11 cellular contexts compared by ENCODE assay signal in genomic region chr10:119290301-119291036, GRCh38.
DNase-seq lines count a peak whose midpoint lies in the region; ATAC-seq and TF ChIP-seq lines count a peak whose summit lies in the region.
"Had no signal": no experiment of that assay in that cellular context is flagged by ENCODE, and none has a peak within 500 bp of the region (broad histone marks: within the 10 kb centered on the region; RNA-seq: fewer than 3 reads in every experiment).

No MANE protein-coding gene starts in this region.

- intact Hi-C loops in A673 (cut with micrococcal nuclease; ENCODE audit: unreplicated experiment): no loop called here

- CTCF ChIA-PET in A673 (lab: Charles Lee): interaction anchor here (0.7 kb wide), 1 partner anchor 20 kb away, joined by 10 read pairs; no protein-coding TSS in a partner anchor

- H3K4me1 Mint-ChIP-seq in activated T-cell treated with anti-CD3 and anti-CD28 coated beads, Interleukin-2, amount 50 U/mL, for 4 hours (ENCODE audit: low read depth): peaks cover 70% of the 10 kb centered on the region

- H3K36me3 Mint-ChIP-seq in activated T-cell treated with anti-CD3 and anti-CD28 coated beads, Interleukin-2, amount 50 U/mL, for 4 hours (ENCODE audit: insufficient read depth): peaks cover under 1% of the 10 kb centered on the region

- DNase-seq in A673 (ENCODE audit: low spot score) (no peak), GM10266 (ENCODE audit: extremely low spot score) (no peak), cerebellar cortex (ENCODE audit: low spot score) (peak; percentile 24), mesendoderm (peak; percentile 65), ureter (ENCODE audit: low spot score) (no peak)
- DNase-seq in activated T-cell treated with anti-CD3 and anti-CD28 coated beads, Interleukin-2, amount 50 U/mL, for 4 hours: no peak
- DNase-seq: activated CD8-positive, alpha-beta memory T cell treated with anti-CD3 and anti-CD28 coated beads, Interleukin-2, amount 50 U/mL, for 48 hours; PC-3; stimulated activated CD4-positive, alpha-beta T cell treated with anti-CD3 and anti-CD28 coated beads, Interleukin-4, amount 100 ng/mL, for 4 hours had no signal

- H3K4me2 ChIP-seq in mesendoderm (ENCODE audit: low read length): no peak overlapping the region

- H3K27ac ChIP-seq in A673 (ENCODE audit: low read depth, low read length, poor library complexity, severe bottlenecking) (no peak overlapping the region), mesendoderm (ENCODE audit: low read depth, low read length) (no peak overlapping the region)

- H2BK5ac ChIP-seq in mesendoderm (ENCODE audit: low read length): no peak overlapping the region

- H2BK120ac ChIP-seq in mesendoderm (ENCODE audit: low read depth, low read length): no peak overlapping the region

- no peak overlapping the region for H3K18ac ChIP-seq in mesendoderm (ENCODE audit: low read length)

- no peak overlapping the region for H3K4me3 ChIP-seq in A673 (ENCODE audit: low read depth, low read length, poor library complexity, severe bottlenecking)
- H3K4me3 ChIP-seq in mesendoderm (ENCODE audit: low read length): no peak overlapping the region

- no peak overlapping the region for H2AK5ac ChIP-seq in mesendoderm (ENCODE audit: low read length)

- ATAC-seq in activated T-cell treated with anti-CD3 and anti-CD28 coated beads, Interleukin-2, amount 50 U/mL, for 4 hours: no peak
- ATAC-seq in HG03342 (IDR thresholded peaks at IDR 0.05; ENCODE audit: unreplicated experiment) (no peak), HG02852 (IDR thresholded peaks at IDR 0.05; ENCODE audit: unreplicated experiment) (no peak)
- ATAC-seq: PC-3 had no signal

- H3K9ac ChIP-seq in mesendoderm (ENCODE audit: low read length): no peak overlapping the region

- TF ChIP-seq CTCF in A673 (conservative IDR thresholded peaks at IDR 0.05; ENCODE audit: low read depth, low read length): peak; percentile 31
- peak; percentile 15 for TF ChIP-seq CTCF in GM10266 (IDR thresholded peaks at IDR 0.05; ENCODE audit: control insufficient read depth, insufficient read depth, low read depth, missing control alignments)

- H3K56ac ChIP-seq in mesendoderm (ENCODE audit: low read length): peak overlapping the region; percentile 18

- H3K4ac ChIP-seq in mesendoderm (ENCODE audit: low read depth, low read length): no peak overlapping the region

- no peaks in the 10 kb centered on the region for H3K79me1 ChIP-seq in mesendoderm (ENCODE audit: low read length)

- H3K4me3 Mint-ChIP-seq in activated T-cell treated with anti-CD3 and anti-CD28 coated beads, Interleukin-2, amount 50 U/mL, for 4 hours: no peak overlapping the region

- H3K4me1 ChIP-seq in A673 (ENCODE audit: insufficient read depth, low read length, poor library complexity, severe bottlenecking): peaks cover 36% of the 10 kb centered on the region
- H3K4me1 ChIP-seq in mesendoderm (ENCODE audit: control insufficient read depth, low read depth, low read length): peaks cover 2% of the 10 kb centered on the region

- no peaks in the 10 kb centered on the region for H3K27me3 Mint-ChIP-seq in activated T-cell treated with anti-CD3 and anti-CD28 coated beads, Interleukin-2, amount 50 U/mL, for 4 hours (ENCODE audit: low read depth)

- H3K9me3 ChIP-seq in A673 (ENCODE audit: low read depth, low read length, poor library complexity, severe bottlenecking): no peaks in the 10 kb centered on the region

- H3K79me2 ChIP-seq in mesendoderm (ENCODE audit: control insufficient read depth, insufficient read depth, low read length): no peaks in the 10 kb centered on the region

- no CpG with 5 or more reads among the region's 12 CpGs for WGBS in mesendoderm (ENCODE audit: extremely low coverage, insufficient coverage, low lambda C conversion rate)

- H3K36me3 ChIP-seq in A673 (ENCODE audit: insufficient read depth, low read length, poor library complexity, severe bottlenecking) (no peaks in the 10 kb centered on the region), mesendoderm (ENCODE audit: control insufficient read depth, insufficient read depth, low read length) (no peaks in the 10 kb centered on the region)

- H4K5ac ChIP-seq in mesendoderm (ENCODE audit: low read length): no peak overlapping the region

- H3K27me3 ChIP-seq in A673 (replicated peaks; ENCODE audit: insufficient read depth, low read depth, low read length, poor library complexity) (no peaks in the 10 kb centered on the region), mesendoderm (ENCODE audit: insufficient read depth, low read length, poor library complexity) (no peaks in the 10 kb centered on the region)

- no peaks in the 10 kb centered on the region for H3K9me3 Mint-ChIP-seq in activated T-cell treated with anti-CD3 and anti-CD28 coated beads, Interleukin-2, amount 50 U/mL, for 4 hours

- no TSS peak for BruUV-seq in A673 (replicated peaks; lab: Mats Ljungman, UMichigan)

- no peak overlapping the region for H4K8ac ChIP-seq in mesendoderm (ENCODE audit: low read depth, low read length)

- no peak overlapping the region for H3K23ac ChIP-seq in mesendoderm (ENCODE audit: low read length)

- no peak overlapping the region for H2BK15ac ChIP-seq in mesendoderm (replicated peaks; ENCODE audit: low read depth)

- POLR2A ChIA-PET in A673 (lab: Charles Lee; ENCODE audit: low non-redundant PET): no interaction called here

Comparison
In these comparisons a context has a peak if more than half of its experiments do, and no peak if none do; other contexts are left out.
1. DNase-seq: peak in cerebellar cortex (single experiment) and mesendoderm (single experiment); none in A673 (single experiment), GM10266 (single experiment), ureter (single experiment) and activated T-cell treated with anti-CD3 and anti-CD28 coated beads, Interleukin-2, amount 50 U/mL, for 4 hours (single experiment).